ENCODE assay signal across 19 cellular contexts in genomic region chr3:54900954-54901591, GRCh38. TPM values are rescaled to one million over a fixed set of nuclear protein-coding genes. Genes with fewer than 3 reads are reported as not detected.
DNase-seq lines count a peak whose midpoint lies in the region; ATAC-seq, FAIRE-seq and TF ChIP-seq lines count a peak whose summit lies in the region.
"Had no signal": no experiment of that assay in that cellular context is flagged by ENCODE, and none has a peak within 500 bp of the region (broad histone marks: within the 10 kb centered on the region; RNA-seq: fewer than 3 reads in every experiment).

No MANE protein-coding gene starts in this region.

- ATAC-seq in right cardiac atrium (peak; percentile 35 to 87), PC-3 (no peak)
- ATAC-seq: right lobe of liver had no signal

- H3K4me1 ChIP-seq in right cardiac atrium (ENCODE audit: control insufficient read depth, insufficient read depth, low read length): no peaks in the 10 kb centered on the region
- peaks cover 32 to 42% (median 37%) of the 10 kb centered on the region in 3 donors for H3K4me1 ChIP-seq in skeletal muscle tissue (ENCODE audit: control insufficient read depth in 3 of 3, insufficient read depth in 3 of 3, low read length in 3 of 3)
- H3K4me1 ChIP-seq in PC-3 (ENCODE audit: insufficient read depth, low read length): peaks cover 13% of the 10 kb centered on the region
- H3K4me1 ChIP-seq: BE2C, breast epithelium, right lobe of liver, testis had no signal

- intact Hi-C loops in right cardiac atrium (cut with DNase I): no loop called here
- intact Hi-C loops in PC-3 (cut with micrococcal nuclease): no loop called here

- WGBS in right cardiac atrium: 51% methylated on average over 8 of the region's 8 CpGs

- H3K4me3 ChIP-seq in bronchial epithelial cell (ENCODE audit: low read depth, low read length) (no peak overlapping the region), right cardiac atrium (ENCODE audit: low read length) (no peak overlapping the region), skeletal muscle tissue (ENCODE audit: low read length in 3 of 3) (no peak overlapping the region), PC-3 (ENCODE audit: low read length) (no peak overlapping the region)
- H3K4me3 ChIP-seq: breast epithelium, right lobe of liver, testis had no signal

- no peaks in the 10 kb centered on the region for H4K20me1 ChIP-seq in PC-3 (ENCODE audit: low read length)

- CTCF ChIA-PET in PC-3 (lab: Charles Lee): no interaction called here

- H3K9me3 ChIP-seq in right cardiac atrium (ENCODE audit: control insufficient read depth, low read length) (no peaks in the 10 kb centered on the region), skeletal muscle tissue (ENCODE audit: control insufficient read depth in 3 of 3, low read length in 3 of 3) (no peaks in the 10 kb centered on the region), PC-3 (ENCODE audit: low read length) (no peaks in the 10 kb centered on the region)
- H3K9me3 ChIP-seq: BE2C, breast epithelium, right lobe of liver, testis had no signal

- H3K27me3 ChIP-seq in bronchial epithelial cell (ENCODE audit: control insufficient read depth, insufficient read depth, low read length) (no peaks in the 10 kb centered on the region), right cardiac atrium (ENCODE audit: control insufficient read depth, insufficient read depth) (no peaks in the 10 kb centered on the region), skeletal muscle tissue (ENCODE audit: control insufficient read depth in 3 of 3, insufficient read depth in 3 of 3, low read length in 3 of 3) (no peaks in the 10 kb centered on the region), PC-3 (ENCODE audit: low read length) (no peaks in the 10 kb centered on the region)
- H3K27me3 ChIP-seq: BE2C, breast epithelium, right lobe of liver, testis had no signal

- peak overlapping the region in 1 of 3 donors; percentile 58 for H3K9ac ChIP-seq in skeletal muscle tissue (ENCODE audit: low read depth in 1 of 3, low read length in 3 of 3)
- no peak overlapping the region for H3K9ac ChIP-seq in PC-3 (ENCODE audit: low read length)

- H3K27ac ChIP-seq in right cardiac atrium (ENCODE audit: low read length) (peak overlapping the region; percentile 16), skeletal muscle tissue (ENCODE audit: low read depth, low read length) (peak overlapping the region; percentile 81), PC-3 (ENCODE audit: low read length) (no peak overlapping the region)
- H3K27ac ChIP-seq: breast epithelium, right lobe of liver, testis had no signal

- no peaks in the 10 kb centered on the region for H3K36me3 ChIP-seq in bronchial epithelial cell (ENCODE audit: control insufficient read depth, insufficient read depth, low read length)
- H3K36me3 ChIP-seq in skeletal muscle tissue (ENCODE audit: control insufficient read depth in 3 of 3, insufficient read depth in 3 of 3, low read length in 3 of 3): no peaks in the 10 kb centered on the region
- H3K36me3 ChIP-seq in PC-3 (ENCODE audit: low read depth, low read length): no peaks in the 10 kb centered on the region
- H3K36me3 ChIP-seq: BE2C, breast epithelium, right lobe of liver had no signal

- no peak overlapping the region for H2AFZ ChIP-seq in PC-3 (ENCODE audit: low read length)

- H3K79me2 ChIP-seq in PC-3 (ENCODE audit: low read length): no peaks in the 10 kb centered on the region

- TF ChIP-seq CTCF in bronchial epithelial cell (IDR thresholded peaks at IDR 0.05; ENCODE audit: insufficient read depth, low read length, severe bottlenecking) (no peak), GM20000 (IDR thresholded peaks at IDR 0.05; ENCODE audit: extremely low read depth, missing control alignments) (no peak), PC-3 (conservative IDR thresholded peaks at IDR 0.05; ENCODE audit: low read depth, low read length) (no peak), GM10266 (IDR thresholded peaks at IDR 0.05; ENCODE audit: control insufficient read depth, insufficient read depth, low read depth, missing control alignments) (no peak)

- FAIRE-seq in HTR-8/SVneo (lab: Jason Lieb, UNC) (peak; percentile 59), bronchial epithelial cell (lab: Jason Lieb, UNC) (peak; percentile 77)
- FAIRE-seq: D721Med had no signal

- POLR2A ChIA-PET in PC-3 (lab: Charles Lee; ENCODE audit: unreplicated experiment): no interaction called here

- H3K9me2 ChIP-seq in PC-3 (replicated peaks; ENCODE audit: low read length): no peaks in the 10 kb centered on the region

- H3K4me2 ChIP-seq in PC-3 (ENCODE audit: low read length): no peak overlapping the region

- no peaks in the 10 kb centered on the region for H3F3A ChIP-seq in PC-3 (ENCODE audit: low read length, unreplicated experiment)

- no TSS peak for BruUV-seq in PC-3 (replicated peaks; lab: Mats Ljungman, UMichigan)

- DNase-seq in HTR-8/SVneo (ENCODE audit: insufficient read length, low spot score) (no peak), bronchial epithelial cell (ENCODE audit: low read depth) (no peak), right cardiac atrium (no peak), GM20000 (ENCODE audit: low spot score) (no peak), PC-3 (no peak), GM10266 (ENCODE audit: extremely low spot score) (no peak)
- DNase-seq: activated CD4-positive, alpha-beta T cell treated with anti-CD3 and anti-CD28 coated beads, Interleukin-2, amount 50 U/mL, for 1 hour; BE2C; effector CD8-positive, alpha-beta T cell; NCI-H1930; NCI-H510A treated with DMSO at 0.1 percent for 48 hours; right lobe of liver; stimulated activated CD4-positive, alpha-beta T cell treated with anti-CD3 and anti-CD28 coated beads, Interleukin-4, amount 100 ng/mL, for 1 hour; stimulated activated CD8-positive, alpha-beta memory T cell treated with anti-CD3 and anti-CD28 coated beads, Interleukin-4, amount 100 ng/mL, for 48 hours; testis had no signal

RNA-seq across cellular contexts. Expression of gene LRTM1, which starts 26.8 kb away (rescaled TPM):
- not detected in 2 replicates for total RNA-seq in bronchial epithelial cell
- total RNA-seq in right cardiac atrium: not detected
- polyA plus RNA-seq in right cardiac atrium: not detected
- total RNA-seq in skeletal muscle tissue: 106 TPM
- total RNA-seq in PC-3 (2014; rRNA removed): not detected in 2 replicates
- total RNA-seq: breast epithelium, neural crest cell, right lobe of liver, testis had no signal

Comparison
In these comparisons a context has a peak if more than half of its experiments do, and no peak if none do; other contexts are left out.
1. RNA of gene LRTM1, which starts 26.8 kb away (total RNA-seq): 106 TPM in skeletal muscle tissue (single experiment); not detected in bronchial epithelial cell, not detected in right cardiac atrium and not detected in PC-3; every median in the first group is over 100 times any median in the second.